ENCODE assay signal across 8 cellular contexts in genomic region chr17:39623356-39623950, GRCh38. TPM values are rescaled to one million over a fixed set of nuclear protein-coding genes. Genes with fewer than 3 reads are reported as not detected.
DNase-seq lines count a peak whose midpoint lies in the region; ATAC-seq and TF ChIP-seq lines count a peak whose summit lies in the region.

No MANE protein-coding gene starts in this region.

- no peak overlapping the region for H3K27ac ChIP-seq in CD8-positive, alpha-beta T cell (ENCODE audit: low read depth, low read length)
- no peak overlapping the region for H3K27ac ChIP-seq in lower lobe of right lung

- peak; percentile 64 for ATAC-seq in CD8-positive, alpha-beta T cell
- ATAC-seq in lower lobe of right lung (peak; percentile 78 to 85), HG02981 (IDR thresholded peaks at IDR 0.05; ENCODE audit: unreplicated experiment) (no peak)

- H3K27me3 Mint-ChIP-seq in CD8-positive, alpha-beta T cell (ENCODE audit: low read depth): peaks cover 24% of the 10 kb centered on the region

- POLR2A ChIA-PET in CD8-positive, alpha-beta T cell (lab: Charles Lee): interaction anchor here (0.9 to 2.6 kb wide), 3 partner anchors 107 to 154 kb away, joined by 3 to 10 read pairs (median 5); partner anchors contain the start of gene MIEN1

- no peaks in the 10 kb centered on the region for H3K36me3 Mint-ChIP-seq in CD8-positive, alpha-beta T cell

- H3K4me3 ChIP-seq in CD8-positive, alpha-beta T cell (ENCODE audit: low read depth, low read length): no peak overlapping the region
- H3K4me3 ChIP-seq in HFF-Myc (replicated peaks; ENCODE audit: low read depth, low read length): no peak overlapping the region
- no peak overlapping the region for H3K4me3 ChIP-seq in lower lobe of right lung

- no peaks in the 10 kb centered on the region for H3K9me3 Mint-ChIP-seq in CD8-positive, alpha-beta T cell

- H3K9me3 ChIP-seq in CD8-positive, alpha-beta T cell (ENCODE audit: low read length): no peaks in the 10 kb centered on the region
- no peaks in the 10 kb centered on the region for H3K9me3 ChIP-seq in lower lobe of right lung

- DNase-seq in CD8-positive, alpha-beta T cell: peak; percentile 78 to 91 (median 81)
- DNase-seq in HFF-Myc (ENCODE audit: extremely low read depth, low read depth): no peak
- peak; percentile 74 for DNase-seq in NCI-H510A treated with DMSO at 0.1 percent for 48 hours (lab: John Stamatoyannopoulos, UW)
- DNase-seq in activated CD4-positive, alpha-beta T cell treated with anti-CD3 and anti-CD28 coated beads, Interleukin-2, amount 50 U/mL, for 24 hours (ENCODE audit: low read depth in 1 of 2, low spot score in 1 of 2): peak; percentile 80 to 82
- DNase-seq in dedifferentiated amniotic fluid mesenchymal stem cell (ENCODE audit: extremely low spot score): peak; percentile 74
- DNase-seq in lower lobe of right lung: peak; percentile 92
- DNase-seq in stimulated activated CD4-positive, alpha-beta T cell treated with anti-CD3 and anti-CD28 coated beads, TNF-alpha, amount 100 ng/mL, for 4 hours (ENCODE audit: low read depth in 3 of 3): peak; percentile 76 to 77 (median 76)

- no peak overlapping the region for H3K4me3 Mint-ChIP-seq in CD8-positive, alpha-beta T cell

- CTCF ChIA-PET in CD8-positive, alpha-beta T cell (lab: Charles Lee): interaction anchor here (0.6 to 12.9 kb wide), 33 partner anchors 10 to 356 kb away, joined by 3 to 263 read pairs (median 6); partner anchors contain the start of genes MIEN1, PGAP3, PNMT and STARD3

- H3K36me3 ChIP-seq in CD8-positive, alpha-beta T cell (ENCODE audit: insufficient read depth, low read length): no peaks in the 10 kb centered on the region
- H3K36me3 ChIP-seq in lower lobe of right lung: no peaks in the 10 kb centered on the region

- H3K4me1 ChIP-seq in CD8-positive, alpha-beta T cell (ENCODE audit: insufficient read depth, low read length): peaks cover 29% of the 10 kb centered on the region
- H3K4me1 ChIP-seq in lower lobe of right lung: peaks cover 28% of the 10 kb centered on the region

- peaks cover 13% of the 10 kb centered on the region for H3K27me3 ChIP-seq in CD8-positive, alpha-beta T cell (ENCODE audit: insufficient read depth, low read length)
- peaks cover 30% of the 10 kb centered on the region for H3K27me3 ChIP-seq in lower lobe of right lung (ENCODE audit: low read depth)

- peak; percentile 95 for TF ChIP-seq CTCF in CD8-positive, alpha-beta T cell (IDR thresholded peaks at IDR 0.05)
- peak; percentile 95 for TF ChIP-seq CTCF in HFF-Myc (IDR thresholded peaks at IDR 0.05; ENCODE audit: low read depth, low read length, missing control alignments)
- peak; percentile 98 for TF ChIP-seq CTCF in lower lobe of right lung (IDR thresholded peaks at IDR 0.05)

- intact Hi-C loops in CD8-positive, alpha-beta T cell (cut with DNase I, micrococcal nuclease): loop anchor here (2.0 to 5.0 kb wide), 4 partner anchors 221 to 403 kb away; partner anchors contain the start of genes FBXL20 (in 1 of the 2), IKZF3 (in 1 of the 2), LRRC3C (in 1 of the 2) and ORMDL3 (in 1 of the 2)
- intact Hi-C loops in lower lobe of right lung (cut with DNase I): no loop called here

- H3K27ac Mint-ChIP-seq in CD8-positive, alpha-beta T cell: no peak overlapping the region

- H3K4me1 Mint-ChIP-seq in CD8-positive, alpha-beta T cell (ENCODE audit: low read depth): peaks cover 26% of the 10 kb centered on the region

RNA-seq across cellular contexts. Expression of gene PPP1R1B, which starts 3.3 kb away (rescaled TPM):
- total RNA-seq in CD8-positive, alpha-beta T cell: not detected
- 23.9 TPM for total RNA-seq in lower lobe of right lung

RNA-seq across cellular contexts. Expression of gene STARD3, which starts 13.5 kb away (rescaled TPM):
- total RNA-seq in CD8-positive, alpha-beta T cell: 100 to 1,000 TPM; 102 to 118 TPM
- total RNA-seq in lower lobe of right lung: 76.6 TPM

RNA-seq across cellular contexts. Expression of gene NEUROD2, which starts 15.7 kb away (rescaled TPM):
- total RNA-seq in CD8-positive, alpha-beta T cell: not detected
- total RNA-seq in lower lobe of right lung: not detected

RNA-seq across cellular contexts. Expression of gene TCAP, which starts 41.7 kb away (rescaled TPM):
- 1 to 10 TPM; 4.2 to 5.2 TPM for total RNA-seq in CD8-positive, alpha-beta T cell
- 3.7 TPM for total RNA-seq in lower lobe of right lung

RNA-seq across cellular contexts. Expression of gene PNMT, which starts 44.8 kb away (rescaled TPM):
- under 1 TPM in 1 of 2 experiments, not detected in 1; 0.43 TPM for total RNA-seq in CD8-positive, alpha-beta T cell
- 3.9 TPM for total RNA-seq in lower lobe of right lung

Comparison
In these comparisons a context has a peak if more than half of its experiments do, and no peak if none do; other contexts are left out.
1. RNA of gene PPP1R1B, which starts 3.3 kb away (total RNA-seq): 23.9 TPM in lower lobe of right lung (single experiment); not detected in CD8-positive, alpha-beta T cell; every median in the first group is over 10 times any median in the second.
2. Peak in every context shown above with its lines, with median percentiles within 50 percentile points of each other: CTCF ChIP-seq.